ENCODE assay signal across 9 cellular contexts in genomic region chr19:18157465-18158063, GRCh38. TPM values are rescaled to one million over a fixed set of nuclear protein-coding genes. Genes with fewer than 3 reads are reported as not detected.
DNase-seq lines count a peak whose midpoint lies in the region; ATAC-seq and TF ChIP-seq lines count a peak whose summit lies in the region.
"Had no signal": no experiment of that assay in that cellular context is flagged by ENCODE, and none has a peak within 500 bp of the region (broad histone marks: within the 10 kb centered on the region; RNA-seq: fewer than 3 reads in every experiment).

No MANE protein-coding gene starts in this region.

- H3K4me3 ChIP-seq in H7 (ENCODE audit: insufficient read depth, low read depth, low read length) = no peak overlapping the region
- peak overlapping the region; percentile 48 for H3K4me3 ChIP-seq in psoas muscle
- H3K4me3 ChIP-seq in left lung = no peak overlapping the region

- H3K27me3 ChIP-seq in H7 (ENCODE audit: control insufficient read depth, insufficient read depth, low read length) = no peaks in the 10 kb centered on the region
- H3K27me3 ChIP-seq in psoas muscle (ENCODE audit: insufficient read depth in 3 of 3, low read length in 2 of 3) = no peaks in the 10 kb centered on the region
- H3K27me3 ChIP-seq in left lung = no peaks in the 10 kb centered on the region

- H3K4me1 ChIP-seq in psoas muscle (peaks cover 52% of the 10 kb centered on the region), left lung (peaks cover 36 to 55% of the 10 kb centered on the region in 2 donors)

- H3K9me3 ChIP-seq in psoas muscle (no peaks in the 10 kb centered on the region), left lung (no peaks in the 10 kb centered on the region)

- WGBS in psoas muscle, 3 donors = 21 to 35% (median 29%) methylated on average over 15 to 18 of the region's 18 CpGs

- TF ChIP-seq CTCF in psoas muscle (IDR thresholded peaks at IDR 0.05) (no peak), left lung (IDR thresholded peaks at IDR 0.05) (no peak)

- H3K27ac ChIP-seq in epithelial cell of prostate = peak overlapping the region; percentile 48
- H3K27ac ChIP-seq in psoas muscle = peak overlapping the region; percentile 83
- peak overlapping the region in 1 of 2 donors; percentile 56 for H3K27ac ChIP-seq in left lung

- intact Hi-C loops in psoas muscle (cut with DNase I) (loop anchor here in 1 of 2 donors (10.0 kb wide), 1 partner anchor 153 kb away; the partner anchor contains the start of gene ARRDC2), left lung (cut with DNase I) (no loop called here), sciatic nerve (cut with DNase I) (no loop called here)

- peak in 1 of 4 donors; percentile 53 for ATAC-seq in psoas muscle
- ATAC-seq in left lung = no peak
- ATAC-seq in sciatic nerve = no peak
- ATAC-seq in GM18502 (IDR thresholded peaks at IDR 0.05; ENCODE audit: poor library complexity, unreplicated experiment) = no peak

- DNase-seq in H7 = peak; percentile 93
- peak; percentile 67 for DNase-seq in NCI-H524 treated with DMSO at 0.1 percent for 48 hours (lab: John Stamatoyannopoulos, UW)
- peak; percentile 22 for DNase-seq in epithelial cell of prostate (ENCODE audit: low read depth, low spot score)
- DNase-seq in psoas muscle = peak in 1 of 2 donors; percentile 40
- no peak for DNase-seq in left lung
- DNase-seq in activated CD4-positive, CD25-positive, alpha-beta regulatory T cell (lab: John Stamatoyannopoulos, UW) = no peak
- DNase-seq in sciatic nerve (ENCODE audit: low spot score) = no peak
- DNase-seq: T-helper 1 cell had no signal

- H3K36me3 ChIP-seq in H7 (replicated peaks; ENCODE audit: control insufficient read depth, insufficient read depth, low read length) = peaks cover 5% of the 10 kb centered on the region
- peaks cover 0 to 15% of the 10 kb centered on the region in 2 donors for H3K36me3 ChIP-seq in psoas muscle (ENCODE audit: insufficient read depth in 1 of 2, low read depth in 1 of 2)
- H3K36me3 ChIP-seq in left lung = peaks cover 0 to 18% of the 10 kb centered on the region in 2 donors

RNA-seq across cellular contexts. Expression of gene PIK3R2, which starts 4.6 kb away (rescaled TPM):
- total RNA-seq in H7 (2014; rRNA removed; shearing (Covaris generic)) = 26.7 and 29.0 TPM in 2 replicates
- total RNA-seq in psoas muscle = 10 to 100 TPM in 3 of 4 donors, 1 to 10 TPM in 1; 8.6 to 20.8 (median 15.0) TPM
- polyA plus RNA-seq in psoas muscle = 1 to 10 TPM; 4.6 to 6.0 (median 4.7) TPM
- 10 to 100 TPM; 34.1 to 35.3 TPM for total RNA-seq in left lung
- total RNA-seq in sciatic nerve = 19.5 TPM

RNA-seq across cellular contexts. Expression of gene IFI30, which starts 16.0 kb away (rescaled TPM):
- total RNA-seq in H7 (2014; rRNA removed; shearing (Covaris generic)) = 47.3 and 53.4 TPM in 2 replicates
- 10 to 100 TPM in 3 of 4 donors, 1 to 10 TPM in 1; 4.3 to 21.5 (median 12.5) TPM for total RNA-seq in psoas muscle
- 10 to 100 TPM in 1 of 3 donors, 1 to 10 TPM in 2; 1.4 to 11.7 (median 4.7) TPM for polyA plus RNA-seq in psoas muscle
- 100 to 1,000 TPM; 577 to 986 TPM for total RNA-seq in left lung
- total RNA-seq in sciatic nerve = 82.2 TPM

RNA-seq across cellular contexts. Expression of gene MPV17L2, which starts 35.5 kb away (rescaled TPM):
- 29.2 and 45.0 TPM in 2 replicates for total RNA-seq in H7 (2014; rRNA removed; shearing (Covaris generic))
- total RNA-seq in psoas muscle = 10 to 100 TPM in 1 of 4 donors, 1 to 10 TPM in 3; 5.9 to 12.7 (median 8.4) TPM
- 10 to 100 TPM; 19.9 to 23.3 (median 20.7) TPM for polyA plus RNA-seq in psoas muscle
- 10 to 100 TPM; 10.3 to 14.8 TPM for total RNA-seq in left lung
- 9.2 TPM for total RNA-seq in sciatic nerve

RNA-seq across cellular contexts. Expression of gene RAB3A, which starts 46.3 kb away (rescaled TPM):
- total RNA-seq in H7 (2014; rRNA removed; shearing (Covaris generic)) = 6.1 and 8.6 TPM in 2 replicates
- total RNA-seq in psoas muscle (1 to 10 TPM in 2 of 4 donors, under 1 TPM in 2; 0.86 to 3.6 (median 1.5) TPM), left lung (1 to 10 TPM; 3.1 to 4.4 TPM), sciatic nerve (2.9 TPM)
- polyA plus RNA-seq in psoas muscle = 1 to 10 TPM in 1 of 3 donors, under 1 TPM in 2; 0.44 to 1.4 (median 0.81) TPM

RNA-seq across cellular contexts. Expression of gene MAST3, which starts 60.0 kb away (rescaled TPM):
- 2.4 and 4.0 TPM in 2 replicates for total RNA-seq in H7 (2014; rRNA removed; shearing (Covaris generic))
- 1 to 10 TPM; 1.7 to 5.1 (median 3.2) TPM for total RNA-seq in psoas muscle
- polyA plus RNA-seq in psoas muscle = 1 to 10 TPM in 1 of 3 donors, under 1 TPM in 2; 0.34 to 2.5 (median 0.96) TPM
- 10 to 100 TPM; 17.0 to 30.3 TPM for total RNA-seq in left lung
- total RNA-seq in sciatic nerve = 20.1 TPM

Comparison
In these comparisons a context has a peak if more than half of its experiments do, and no peak if none do; other contexts are left out.
1. DNase-seq: peak in H7 (single experiment), NCI-H524 treated with DMSO at 0.1 percent for 48 hours (single experiment) and epithelial cell of prostate (single experiment); none in left lung (0 of 2), activated CD4-positive, CD25-positive, alpha-beta regulatory T cell (0 of 4) and sciatic nerve (single experiment).